Comparison of ENCODE assay signal across 1 cellular context in genomic region chr20:50464026-50464724, GRCh38.
TF ChIP-seq lines count a peak whose summit lies in the region.

No MANE protein-coding gene starts in this region.

TF ChIP-seq in HepG2, 621 proteins besides CTCF, POLR2A, EP300 and RAD21 (continued from another document and continues in another):
- TF ChIP-seq, protein P1, sequence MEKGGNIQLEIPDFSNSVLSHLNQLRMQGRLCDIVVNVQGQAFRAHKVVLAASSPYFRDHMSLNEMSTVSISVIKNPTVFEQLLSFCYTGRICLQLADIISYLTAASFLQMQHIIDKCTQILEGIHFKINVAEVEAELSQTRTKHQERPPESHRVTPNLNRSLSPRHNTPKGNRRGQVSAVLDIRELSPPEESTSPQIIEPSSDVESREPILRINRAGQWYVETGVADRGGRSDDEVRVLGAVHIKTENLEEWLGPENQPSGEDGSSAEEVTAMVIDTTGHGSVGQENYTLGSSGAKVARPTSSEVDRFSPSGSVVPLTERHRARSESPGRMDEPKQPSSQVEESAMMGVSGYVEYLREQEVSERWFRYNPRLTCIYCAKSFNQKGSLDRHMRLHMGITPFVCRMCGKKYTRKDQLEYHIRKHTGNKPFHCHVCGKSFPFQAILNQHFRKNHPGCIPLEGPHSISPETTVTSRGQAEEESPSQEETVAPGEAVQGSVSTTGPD (CRISPR knock-in tag; IDR thresholded peaks at IDR 0.05): no peak
- TF ChIP-seq AHR (CRISPR knock-in tag; IDR thresholded peaks at IDR 0.05): peak; percentile 37; the same call in 1 of the 2 replicates
- TF ChIP-seq, protein P2, sequence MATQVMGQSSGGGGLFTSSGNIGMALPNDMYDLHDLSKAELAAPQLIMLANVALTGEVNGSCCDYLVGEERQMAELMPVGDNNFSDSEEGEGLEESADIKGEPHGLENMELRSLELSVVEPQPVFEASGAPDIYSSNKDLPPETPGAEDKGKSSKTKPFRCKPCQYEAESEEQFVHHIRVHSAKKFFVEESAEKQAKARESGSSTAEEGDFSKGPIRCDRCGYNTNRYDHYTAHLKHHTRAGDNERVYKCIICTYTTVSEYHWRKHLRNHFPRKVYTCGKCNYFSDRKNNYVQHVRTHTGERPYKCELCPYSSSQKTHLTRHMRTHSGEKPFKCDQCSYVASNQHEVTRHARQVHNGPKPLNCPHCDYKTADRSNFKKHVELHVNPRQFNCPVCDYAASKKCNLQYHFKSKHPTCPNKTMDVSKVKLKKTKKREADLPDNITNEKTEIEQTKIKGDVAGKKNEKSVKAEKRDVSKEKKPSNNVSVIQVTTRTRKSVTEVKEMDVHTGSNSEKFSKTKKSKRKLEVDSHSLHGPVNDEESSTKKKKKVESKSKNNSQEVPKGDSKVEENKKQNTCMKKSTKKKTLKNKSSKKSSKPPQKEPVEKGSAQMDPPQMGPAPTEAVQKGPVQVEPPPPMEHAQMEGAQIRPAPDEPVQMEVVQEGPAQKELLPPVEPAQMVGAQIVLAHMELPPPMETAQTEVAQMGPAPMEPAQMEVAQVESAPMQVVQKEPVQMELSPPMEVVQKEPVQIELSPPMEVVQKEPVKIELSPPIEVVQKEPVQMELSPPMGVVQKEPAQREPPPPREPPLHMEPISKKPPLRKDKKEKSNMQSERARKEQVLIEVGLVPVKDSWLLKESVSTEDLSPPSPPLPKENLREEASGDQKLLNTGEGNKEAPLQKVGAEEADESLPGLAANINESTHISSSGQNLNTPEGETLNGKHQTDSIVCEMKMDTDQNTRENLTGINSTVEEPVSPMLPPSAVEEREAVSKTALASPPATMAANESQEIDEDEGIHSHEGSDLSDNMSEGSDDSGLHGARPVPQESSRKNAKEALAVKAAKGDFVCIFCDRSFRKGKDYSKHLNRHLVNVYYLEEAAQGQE (IDR thresholded peaks at IDR 0.05; ENCODE audit: borderline replicate concordance in 1 of 2, low read depth in 1 of 2, low read length in 2 of 2): no peak
- peak; percentile 47; the same call in 1 of the 2 replicates for TF ChIP-seq ARID4A (CRISPR knock-in tag; IDR thresholded peaks at IDR 0.05; ENCODE audit: borderline replicate concordance)
- peak; percentile 82; the same call in 1 of the 2 replicates for TF ChIP-seq ZNF34 (CRISPR knock-in tag; IDR thresholded peaks at IDR 0.05; ENCODE audit: borderline replicate concordance)
- peak; percentile 82 for TF ChIP-seq HOXA5 (CRISPR knock-in tag; IDR thresholded peaks at IDR 0.05)
- TF ChIP-seq ATF4 (CRISPR knock-in tag; IDR thresholded peaks at IDR 0.05): no peak
- TF ChIP-seq THAP9 (CRISPR knock-in tag; IDR thresholded peaks at IDR 0.05; ENCODE audit: borderline replicate concordance): peak; percentile 47; the same call in 1 of the 2 replicates
- no peak for TF ChIP-seq IKZF4 (CRISPR knock-in tag; IDR thresholded peaks at IDR 0.05; ENCODE audit: borderline replicate concordance, low read depth, not compliant biosample characterization)
- TF ChIP-seq XRCC5 (optimal IDR thresholded peaks at IDR 0.05; ENCODE audit: low read length): peak; percentile 81
- no peak for TF ChIP-seq ZNF484 (CRISPR knock-in tag; IDR thresholded peaks at IDR 0.05; ENCODE audit: borderline replicate concordance, low read depth)
- TF ChIP-seq, protein P3, sequence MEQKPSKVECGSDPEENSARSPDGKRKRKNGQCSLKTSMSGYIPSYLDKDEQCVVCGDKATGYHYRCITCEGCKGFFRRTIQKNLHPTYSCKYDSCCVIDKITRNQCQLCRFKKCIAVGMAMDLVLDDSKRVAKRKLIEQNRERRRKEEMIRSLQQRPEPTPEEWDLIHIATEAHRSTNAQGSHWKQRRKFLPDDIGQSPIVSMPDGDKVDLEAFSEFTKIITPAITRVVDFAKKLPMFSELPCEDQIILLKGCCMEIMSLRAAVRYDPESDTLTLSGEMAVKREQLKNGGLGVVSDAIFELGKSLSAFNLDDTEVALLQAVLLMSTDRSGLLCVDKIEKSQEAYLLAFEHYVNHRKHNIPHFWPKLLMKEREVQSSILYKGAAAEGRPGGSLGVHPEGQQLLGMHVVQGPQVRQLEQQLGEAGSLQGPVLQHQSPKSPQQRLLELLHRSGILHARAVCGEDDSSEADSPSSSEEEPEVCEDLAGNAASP (CRISPR knock-in tag; IDR thresholded peaks at IDR 0.05; ENCODE audit: borderline replicate concordance): 0 out of 2 replicates have a peak, but pooled peaks have one; percentile 35
- TF ChIP-seq, protein P4, sequence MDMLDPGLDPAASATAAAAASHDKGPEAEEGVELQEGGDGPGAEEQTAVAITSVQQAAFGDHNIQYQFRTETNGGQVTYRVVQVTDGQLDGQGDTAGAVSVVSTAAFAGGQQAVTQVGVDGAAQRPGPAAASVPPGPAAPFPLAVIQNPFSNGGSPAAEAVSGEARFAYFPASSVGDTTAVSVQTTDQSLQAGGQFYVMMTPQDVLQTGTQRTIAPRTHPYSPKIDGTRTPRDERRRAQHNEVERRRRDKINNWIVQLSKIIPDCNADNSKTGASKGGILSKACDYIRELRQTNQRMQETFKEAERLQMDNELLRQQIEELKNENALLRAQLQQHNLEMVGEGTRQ (IDR thresholded peaks at IDR 0.05; ENCODE audit: low read depth, low read length): 0 out of 2 replicates have a peak, but pooled peaks have one; percentile 13
- TF ChIP-seq, protein P4 (CRISPR knock-in tag; IDR thresholded peaks at IDR 0.05; ENCODE audit: borderline replicate concordance): no peak
- no peak for TF ChIP-seq ZNF564 (CRISPR knock-in tag; IDR thresholded peaks at IDR 0.05)
- TF ChIP-seq CREM (IDR thresholded peaks at IDR 0.05): no peak
- TF ChIP-seq CREM (CRISPR knock-in tag; IDR thresholded peaks at IDR 0.05): no peak
- TF ChIP-seq ZNF598 (CRISPR knock-in tag; IDR thresholded peaks at IDR 0.05; ENCODE audit: borderline replicate concordance): no peak; the same call in 1 of the 2 replicates
- TF ChIP-seq, protein P5, sequence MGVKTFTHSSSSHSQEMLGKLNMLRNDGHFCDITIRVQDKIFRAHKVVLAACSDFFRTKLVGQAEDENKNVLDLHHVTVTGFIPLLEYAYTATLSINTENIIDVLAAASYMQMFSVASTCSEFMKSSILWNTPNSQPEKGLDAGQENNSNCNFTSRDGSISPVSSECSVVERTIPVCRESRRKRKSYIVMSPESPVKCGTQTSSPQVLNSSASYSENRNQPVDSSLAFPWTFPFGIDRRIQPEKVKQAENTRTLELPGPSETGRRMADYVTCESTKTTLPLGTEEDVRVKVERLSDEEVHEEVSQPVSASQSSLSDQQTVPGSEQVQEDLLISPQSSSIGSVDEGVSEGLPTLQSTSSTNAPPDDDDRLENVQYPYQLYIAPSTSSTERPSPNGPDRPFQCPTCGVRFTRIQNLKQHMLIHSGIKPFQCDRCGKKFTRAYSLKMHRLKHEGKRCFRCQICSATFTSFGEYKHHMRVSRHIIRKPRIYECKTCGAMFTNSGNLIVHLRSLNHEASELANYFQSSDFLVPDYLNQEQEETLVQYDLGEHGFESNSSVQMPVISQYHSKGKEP (CRISPR knock-in tag; IDR thresholded peaks at IDR 0.05): 0 out of 2 replicates have a peak, but pooled peaks have one; percentile 59
- TF ChIP-seq EHMT2 (IDR thresholded peaks at IDR 0.05; ENCODE audit: borderline replicate concordance, low read depth, low read length): no peak
- no peak for TF ChIP-seq TFE3 (CRISPR knock-in tag; IDR thresholded peaks at IDR 0.05)
- TF ChIP-seq POLR2G (IDR thresholded peaks at IDR 0.05; ENCODE audit: low read depth, low read length): no peak
- TF ChIP-seq, protein P6, sequence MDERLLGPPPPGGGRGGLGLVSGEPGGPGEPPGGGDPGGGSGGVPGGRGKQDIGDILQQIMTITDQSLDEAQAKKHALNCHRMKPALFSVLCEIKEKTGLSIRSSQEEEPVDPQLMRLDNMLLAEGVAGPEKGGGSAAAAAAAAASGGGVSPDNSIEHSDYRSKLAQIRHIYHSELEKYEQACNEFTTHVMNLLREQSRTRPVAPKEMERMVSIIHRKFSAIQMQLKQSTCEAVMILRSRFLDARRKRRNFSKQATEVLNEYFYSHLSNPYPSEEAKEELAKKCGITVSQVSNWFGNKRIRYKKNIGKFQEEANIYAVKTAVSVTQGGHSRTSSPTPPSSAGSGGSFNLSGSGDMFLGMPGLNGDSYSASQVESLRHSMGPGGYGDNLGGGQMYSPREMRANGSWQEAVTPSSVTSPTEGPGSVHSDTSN (CRISPR knock-in tag; IDR thresholded peaks at IDR 0.05): no peak
- no peak for TF ChIP-seq ZBTB42 (CRISPR knock-in tag; IDR thresholded peaks at IDR 0.05)
- TF ChIP-seq ZNF75D (CRISPR knock-in tag; IDR thresholded peaks at IDR 0.05; ENCODE audit: borderline replicate concordance): no peak
- TF ChIP-seq, protein P7, sequence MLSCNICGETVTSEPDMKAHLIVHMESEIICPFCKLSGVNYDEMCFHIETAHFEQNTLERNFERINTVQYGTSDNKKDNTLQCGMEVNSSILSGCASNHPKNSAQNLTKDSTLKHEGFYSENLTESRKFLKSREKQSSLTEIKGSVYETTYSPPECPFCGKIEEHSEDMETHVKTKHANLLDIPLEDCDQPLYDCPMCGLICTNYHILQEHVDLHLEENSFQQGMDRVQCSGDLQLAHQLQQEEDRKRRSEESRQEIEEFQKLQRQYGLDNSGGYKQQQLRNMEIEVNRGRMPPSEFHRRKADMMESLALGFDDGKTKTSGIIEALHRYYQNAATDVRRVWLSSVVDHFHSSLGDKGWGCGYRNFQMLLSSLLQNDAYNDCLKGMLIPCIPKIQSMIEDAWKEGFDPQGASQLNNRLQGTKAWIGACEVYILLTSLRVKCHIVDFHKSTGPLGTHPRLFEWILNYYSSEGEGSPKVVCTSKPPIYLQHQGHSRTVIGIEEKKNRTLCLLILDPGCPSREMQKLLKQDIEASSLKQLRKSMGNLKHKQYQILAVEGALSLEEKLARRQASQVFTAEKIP (CRISPR knock-in tag; IDR thresholded peaks at IDR 0.05; ENCODE audit: borderline replicate concordance): no peak
- no peak for TF ChIP-seq ZNF652 (CRISPR knock-in tag; IDR thresholded peaks at IDR 0.05; ENCODE audit: borderline replicate concordance, low read depth)
- no peak for TF ChIP-seq TEAD2 (CRISPR knock-in tag; IDR thresholded peaks at IDR 0.05)
- TF ChIP-seq ZNF883 (CRISPR knock-in tag; IDR thresholded peaks at IDR 0.05; ENCODE audit: not compliant biosample characterization): no peak
